Comparison of ENCODE assay signal across 1 cellular context in the genomic region with DNA sequence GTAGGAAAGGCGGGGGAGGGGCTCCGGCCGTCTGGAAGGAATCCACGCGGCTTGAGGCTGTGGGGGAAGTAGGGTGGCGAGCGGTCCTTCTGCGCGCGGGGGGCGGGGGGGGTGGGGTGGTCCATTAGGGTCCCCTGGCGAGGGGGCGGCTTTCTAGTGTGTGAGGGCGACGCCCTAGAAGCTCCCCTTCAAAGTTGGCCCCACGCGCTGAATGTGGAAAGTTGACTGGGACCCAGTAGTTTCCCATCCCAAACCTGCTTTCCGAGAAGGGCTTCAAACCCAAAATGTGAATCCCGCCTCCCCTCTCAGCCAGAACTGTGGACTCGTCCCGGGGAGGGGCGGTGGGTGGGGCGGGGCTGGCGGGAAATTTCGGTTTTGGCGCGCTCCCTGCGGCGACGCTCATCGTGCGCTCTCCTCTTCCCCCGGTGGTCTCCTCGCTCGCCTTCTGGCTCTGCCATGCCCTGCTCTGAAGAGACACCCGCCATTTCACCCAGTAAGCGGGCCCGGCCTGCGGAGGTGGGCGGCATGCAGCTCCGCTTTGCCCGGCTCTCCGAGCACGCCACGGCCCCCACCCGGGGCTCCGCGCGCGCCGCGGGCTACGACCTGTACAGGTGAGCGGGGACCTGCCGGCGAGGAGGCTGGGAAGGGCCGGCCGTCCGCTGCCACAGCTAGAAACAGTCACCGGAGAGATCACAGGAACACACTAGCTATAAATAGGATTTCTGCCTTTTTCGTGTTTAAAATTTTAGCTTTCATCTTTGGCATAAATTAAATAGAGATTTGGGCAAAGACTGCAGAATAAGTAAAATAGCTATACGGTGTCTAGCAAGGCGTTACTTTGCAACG.
TF ChIP-seq lines count a peak whose summit lies in the region.

No MANE protein-coding gene starts in this region.

TF ChIP-seq in K562, 482 proteins besides CTCF, POLR2A, EP300 and RAD21 (continued from another document and continues in another):
- TF ChIP-seq, protein P1, sequence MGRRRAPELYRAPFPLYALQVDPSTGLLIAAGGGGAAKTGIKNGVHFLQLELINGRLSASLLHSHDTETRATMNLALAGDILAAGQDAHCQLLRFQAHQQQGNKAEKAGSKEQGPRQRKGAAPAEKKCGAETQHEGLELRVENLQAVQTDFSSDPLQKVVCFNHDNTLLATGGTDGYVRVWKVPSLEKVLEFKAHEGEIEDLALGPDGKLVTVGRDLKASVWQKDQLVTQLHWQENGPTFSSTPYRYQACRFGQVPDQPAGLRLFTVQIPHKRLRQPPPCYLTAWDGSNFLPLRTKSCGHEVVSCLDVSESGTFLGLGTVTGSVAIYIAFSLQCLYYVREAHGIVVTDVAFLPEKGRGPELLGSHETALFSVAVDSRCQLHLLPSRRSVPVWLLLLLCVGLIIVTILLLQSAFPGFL (CRISPR knock-in tag; IDR thresholded peaks at IDR 0.05) = no peak
- TF ChIP-seq ZNF398 (CRISPR knock-in tag; IDR thresholded peaks at IDR 0.05) (no peak), ZNF77 (CRISPR knock-in tag; IDR thresholded peaks at IDR 0.05) (no peak), HDAC2 (IDR thresholded peaks at IDR 0.05) (no peak), ZNF253 (CRISPR knock-in tag; conservative IDR thresholded peaks at IDR 0.05) (no peak), ZNF324 (CRISPR knock-in tag; IDR thresholded peaks at IDR 0.05) (no peak), MBD2 (IDR thresholded peaks at IDR 0.05; ENCODE audit: borderline replicate concordance, low read depth) (peak; percentile 89), ZNF41 (CRISPR knock-in tag; conservative IDR thresholded peaks at IDR 0.05) (no peak), MEF2A (IDR thresholded peaks at IDR 0.05; ENCODE audit: control insufficient read depth, low read depth, low read length) (no peak), CREBBP (IDR thresholded peaks at IDR 0.05; ENCODE audit: low read depth, low read length) (no peak), ZNF146 (CRISPR knock-in tag; IDR thresholded peaks at IDR 0.05; ENCODE audit: unreplicated experiment) (no peak), CREB1 (IDR thresholded peaks at IDR 0.05) (no peak), CREB1 (CRISPR knock-in tag; IDR thresholded peaks at IDR 0.05) (no peak; the same call in 1 of the 2 replicates), ELF4 (CRISPR knock-in tag; IDR thresholded peaks at IDR 0.05) (no peak), CCNT2 (IDR thresholded peaks at IDR 0.05; ENCODE audit: borderline replicate concordance, extremely low read depth, insufficient read length, low read depth, low read length) (no peak), DNMT1 (IDR thresholded peaks at IDR 0.05) (no peak), ZNF644 (tag; IDR thresholded peaks at IDR 0.05; ENCODE audit: low read depth) (no peak), ZNF143 (CRISPR knock-in tag; IDR thresholded peaks at IDR 0.05) (no peak), IFI16 (CRISPR knock-in tag; IDR thresholded peaks at IDR 0.05) (no peak), HNRNPK (IDR thresholded peaks at IDR 0.05; ENCODE audit: low read depth, low read length, poor library complexity, severe bottlenecking) (no peak), ZNF583 (CRISPR knock-in tag; IDR thresholded peaks at IDR 0.05) (no peak), ZNF518B (CRISPR knock-in tag; IDR thresholded peaks at IDR 0.05) (no peak), NCOA2 (IDR thresholded peaks at IDR 0.05; ENCODE audit: partially characterized antibody in 2 of 2) (no peak), COPS2 (conservative IDR thresholded peaks at IDR 0.05) (no peak), KAT8 (IDR thresholded peaks at IDR 0.05; ENCODE audit: low read depth) (no peak), ZC3H11A (IDR thresholded peaks at IDR 0.05; ENCODE audit: low read depth, low read length) (no peak), ZNF766 (CRISPR knock-in tag; conservative IDR thresholded peaks at IDR 0.05) (no peak), ZNF140 (CRISPR knock-in tag; IDR thresholded peaks at IDR 0.05) (no peak), LARP7 (IDR thresholded peaks at IDR 0.05) (no peak), ETV5 (CRISPR knock-in tag; IDR thresholded peaks at IDR 0.05; ENCODE audit: low read depth) (no peak), BCL6 (CRISPR knock-in tag; IDR thresholded peaks at IDR 0.05) (no peak), PTRF (tag; IDR thresholded peaks at IDR 0.05) (no peak), ZNF12 (CRISPR knock-in tag; IDR thresholded peaks at IDR 0.05) (no peak), ZBTB9 (CRISPR knock-in tag; IDR thresholded peaks at IDR 0.05) (no peak), CREB3 (tag; conservative IDR thresholded peaks at IDR 0.05; ENCODE audit: low read depth) (no peak), TCFL5 (CRISPR knock-in tag; conservative IDR thresholded peaks at IDR 0.05) (no peak), NR0B1 (IDR thresholded peaks at IDR 0.05; ENCODE audit: partially characterized antibody) (no peak), POLR2B (IDR thresholded peaks at IDR 0.05; ENCODE audit: low read depth, partially characterized antibody) (no peak)
- TF ChIP-seq, protein P2, sequence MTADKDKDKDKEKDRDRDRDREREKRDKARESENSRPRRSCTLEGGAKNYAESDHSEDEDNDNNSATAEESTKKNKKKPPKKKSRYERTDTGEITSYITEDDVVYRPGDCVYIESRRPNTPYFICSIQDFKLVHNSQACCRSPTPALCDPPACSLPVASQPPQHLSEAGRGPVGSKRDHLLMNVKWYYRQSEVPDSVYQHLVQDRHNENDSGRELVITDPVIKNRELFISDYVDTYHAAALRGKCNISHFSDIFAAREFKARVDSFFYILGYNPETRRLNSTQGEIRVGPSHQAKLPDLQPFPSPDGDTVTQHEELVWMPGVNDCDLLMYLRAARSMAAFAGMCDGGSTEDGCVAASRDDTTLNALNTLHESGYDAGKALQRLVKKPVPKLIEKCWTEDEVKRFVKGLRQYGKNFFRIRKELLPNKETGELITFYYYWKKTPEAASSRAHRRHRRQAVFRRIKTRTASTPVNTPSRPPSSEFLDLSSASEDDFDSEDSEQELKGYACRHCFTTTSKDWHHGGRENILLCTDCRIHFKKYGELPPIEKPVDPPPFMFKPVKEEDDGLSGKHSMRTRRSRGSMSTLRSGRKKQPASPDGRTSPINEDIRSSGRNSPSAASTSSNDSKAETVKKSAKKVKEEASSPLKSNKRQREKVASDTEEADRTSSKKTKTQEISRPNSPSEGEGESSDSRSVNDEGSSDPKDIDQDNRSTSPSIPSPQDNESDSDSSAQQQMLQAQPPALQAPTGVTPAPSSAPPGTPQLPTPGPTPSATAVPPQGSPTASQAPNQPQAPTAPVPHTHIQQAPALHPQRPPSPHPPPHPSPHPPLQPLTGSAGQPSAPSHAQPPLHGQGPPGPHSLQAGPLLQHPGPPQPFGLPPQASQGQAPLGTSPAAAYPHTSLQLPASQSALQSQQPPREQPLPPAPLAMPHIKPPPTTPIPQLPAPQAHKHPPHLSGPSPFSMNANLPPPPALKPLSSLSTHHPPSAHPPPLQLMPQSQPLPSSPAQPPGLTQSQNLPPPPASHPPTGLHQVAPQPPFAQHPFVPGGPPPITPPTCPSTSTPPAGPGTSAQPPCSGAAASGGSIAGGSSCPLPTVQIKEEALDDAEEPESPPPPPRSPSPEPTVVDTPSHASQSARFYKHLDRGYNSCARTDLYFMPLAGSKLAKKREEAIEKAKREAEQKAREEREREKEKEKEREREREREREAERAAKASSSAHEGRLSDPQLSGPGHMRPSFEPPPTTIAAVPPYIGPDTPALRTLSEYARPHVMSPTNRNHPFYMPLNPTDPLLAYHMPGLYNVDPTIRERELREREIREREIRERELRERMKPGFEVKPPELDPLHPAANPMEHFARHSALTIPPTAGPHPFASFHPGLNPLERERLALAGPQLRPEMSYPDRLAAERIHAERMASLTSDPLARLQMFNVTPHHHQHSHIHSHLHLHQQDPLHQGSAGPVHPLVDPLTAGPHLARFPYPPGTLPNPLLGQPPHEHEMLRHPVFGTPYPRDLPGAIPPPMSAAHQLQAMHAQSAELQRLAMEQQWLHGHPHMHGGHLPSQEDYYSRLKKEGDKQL (CRISPR knock-in tag; IDR thresholded peaks at IDR 0.05; ENCODE audit: borderline replicate concordance) = no peak
- TF ChIP-seq, protein P3, sequence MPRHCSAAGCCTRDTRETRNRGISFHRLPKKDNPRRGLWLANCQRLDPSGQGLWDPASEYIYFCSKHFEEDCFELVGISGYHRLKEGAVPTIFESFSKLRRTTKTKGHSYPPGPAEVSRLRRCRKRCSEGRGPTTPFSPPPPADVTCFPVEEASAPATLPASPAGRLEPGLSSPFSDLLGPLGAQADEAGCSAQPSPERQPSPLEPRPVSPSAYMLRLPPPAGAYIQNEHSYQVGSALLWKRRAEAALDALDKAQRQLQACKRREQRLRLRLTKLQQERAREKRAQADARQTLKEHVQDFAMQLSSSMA (CRISPR knock-in tag; IDR thresholded peaks at IDR 0.05) = no peak
